Comparison of ENCODE assay signal across 1 cellular context in the genomic region with DNA sequence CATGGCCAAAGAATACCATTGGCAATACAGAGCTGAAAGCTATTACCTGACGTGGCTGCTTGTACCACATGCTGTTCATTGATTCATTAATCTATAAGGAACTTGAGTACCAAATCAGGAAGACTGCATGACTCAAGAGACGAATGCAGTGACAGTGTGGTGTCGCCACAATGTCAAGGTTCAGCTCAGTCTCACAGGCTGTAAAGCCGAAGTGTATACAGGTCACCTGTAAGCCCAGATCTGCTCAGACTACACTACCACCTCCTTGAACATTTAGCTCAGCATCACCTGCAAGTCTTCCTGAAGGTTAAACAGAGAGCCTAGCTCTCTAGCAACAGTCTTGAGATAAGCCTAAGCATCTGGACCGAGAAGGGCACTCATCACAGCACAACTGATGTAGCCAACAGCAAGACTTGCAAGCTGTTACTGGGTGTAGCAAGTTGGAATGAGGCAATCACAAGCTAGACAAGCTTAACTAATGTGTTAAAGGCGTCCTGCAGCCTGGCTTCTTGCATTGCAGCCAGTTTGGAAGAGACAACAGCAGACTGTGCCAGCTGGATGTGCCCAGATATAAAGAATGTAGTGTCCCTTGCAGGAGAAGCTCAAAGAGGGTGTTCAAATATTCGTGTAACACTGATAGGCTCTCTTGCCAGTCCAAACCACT.
TF ChIP-seq lines count a peak whose summit lies in the region.

No MANE protein-coding gene starts in this region.

TF ChIP-seq in H1, 55 proteins besides CTCF, POLR2A, EP300 and RAD21 (continued from another document):
- TF ChIP-seq CBX8 (IDR thresholded peaks at IDR 0.05; ENCODE audit: borderline replicate concordance, low read depth, low read length) = no peak
- no peak for TF ChIP-seq SIRT6 (IDR thresholded peaks at IDR 0.05; ENCODE audit: low read length)
- TF ChIP-seq EZH2 (IDR thresholded peaks at IDR 0.05; ENCODE audit: low read depth, low read length, severe bottlenecking) = no peak
- no peak for TF ChIP-seq SP2 (IDR thresholded peaks at IDR 0.05; ENCODE audit: low read length)
- no peak for TF ChIP-seq CREB1 (IDR thresholded peaks at IDR 0.05)
- no peak for TF ChIP-seq SAP30 (IDR thresholded peaks at IDR 0.05; ENCODE audit: insufficient read depth, insufficient replicate concordance, low read length)
- no peak for TF ChIP-seq POU5F1 (IDR thresholded peaks at IDR 0.05; ENCODE audit: low read depth, low read length)
- TF ChIP-seq RFX5 (IDR thresholded peaks at IDR 0.05; ENCODE audit: borderline replicate concordance, low read depth, low read length) = no peak
- no peak for TF ChIP-seq BACH1 (IDR thresholded peaks at IDR 0.05; ENCODE audit: low read length)
- TF ChIP-seq TAF1 (IDR thresholded peaks at IDR 0.05; ENCODE audit: low read depth, low read length) = no peak
- no peak for TF ChIP-seq KDM1A (IDR thresholded peaks at IDR 0.05; ENCODE audit: borderline replicate concordance, low read length)
TF ChIP-seq in H1: peak in this region for 0.
